In genomic region chr11:70437111-70437784, GRCh38 we compare ENCODE assay signal across 28 cellular contexts. TPM values are rescaled to one million over a fixed set of nuclear protein-coding genes. Genes with fewer than 3 reads are reported as not detected.
DNase-seq lines count a peak whose midpoint lies in the region; ATAC-seq, FAIRE-seq and TF ChIP-seq lines count a peak whose summit lies in the region.
"Had no signal": no experiment of that assay in that cellular context is flagged by ENCODE, and none has a peak within 500 bp of the region (broad histone marks: within the 10 kb centered on the region; RNA-seq: fewer than 3 reads in every experiment).

No MANE protein-coding gene starts in this region.

- CTCF ChIA-PET in K562 (lab: Yijun Ruan, JAX; ENCODE audit: low intra/inter-chr PET ratio): no interaction called here

- BruUV-seq in K562 (replicated peaks; lab: Mats Ljungman, UMichigan): no TSS peak

- TF ChIP-seq RAD21 in K562 (CRISPR knock-in tag; conservative IDR thresholded peaks at IDR 0.05 in 1 of 2, IDR thresholded peaks at IDR 0.05 in 1 of 2): no peak

- ATAC-seq in left ventricle myocardium superior: no peak
- peak; percentile 52 for ATAC-seq in HG03196 (IDR thresholded peaks at IDR 0.05; ENCODE audit: unreplicated experiment)
- no peak for ATAC-seq in K562
- ATAC-seq in foreskin keratinocyte: no peak
- no peak for ATAC-seq in GM21528 (IDR thresholded peaks at IDR 0.05; ENCODE audit: low FRiP score, unreplicated experiment)
- ATAC-seq in HG02840 (IDR thresholded peaks at IDR 0.05; ENCODE audit: low FRiP score, unreplicated experiment): no peak
- ATAC-seq: activated CD4-positive, CD25-positive, alpha-beta regulatory T cell treated with anti-CD3 and anti-CD28 coated beads, Interleukin-2, amount 50 U/mL, for 24 hours; Right ventricle myocardium inferior had no signal

- no peak overlapping the region; a peak in 1 of 4 replicates for H3K9ac ChIP-seq in K562 (ENCODE audit: insufficient read depth in 1 of 2, low read depth in 2 of 2, low read length in 2 of 2)
- H3K9ac ChIP-seq: neural progenitor cell had no signal

- TF ChIP-seq EP300 in K562 (IDR thresholded peaks at IDR 0.05; ENCODE audit: low read length): no peak

- no peaks in the 10 kb centered on the region for H3K27me3 ChIP-seq in K562 (ENCODE audit: control insufficient read depth in 2 of 2, insufficient read depth in 2 of 2, low read length in 2 of 2)
- H3K27me3 ChIP-seq in foreskin keratinocyte: no peaks in the 10 kb centered on the region
- H3K27me3 ChIP-seq: neural progenitor cell, sigmoid colon had no signal

- peak; percentile 48 for TF ChIP-seq POLR2A in K562 (conservative IDR thresholded peaks at IDR 0.05)

- WGBS in K562 (ENCODE audit: insufficient coverage, low coverage, missing lambda C conversion rate): 96% methylated on average over 11 of the region's 18 CpGs

- in situ Hi-C loops in K562 (cut with MboI): no loop called here

- H2AFZ ChIP-seq in K562 (ENCODE audit: low read depth, low read length): no peak overlapping the region
- H2AFZ ChIP-seq: neural progenitor cell had no signal

- H3K4me1 ChIP-seq in K562 (replicated peaks in 1 of 2; ENCODE audit: control insufficient read depth in 2 of 2, insufficient read depth in 2 of 2, low read length in 2 of 2): peaks cover 0 to 7% of the 10 kb centered on the region in 2 experiments; a peak in 2 of 5 replicates
- no peaks in the 10 kb centered on the region for H3K4me1 ChIP-seq in foreskin keratinocyte
- H3K4me1 ChIP-seq: neural progenitor cell, sigmoid colon had no signal

- peak; percentile 26 for DNase-seq in left ventricle myocardium superior
- no peak for DNase-seq in cardiac septum (ENCODE audit: low spot score)
- no peak for DNase-seq in K562 (ENCODE audit: extremely low read depth in 1 of 4, low spot score in 3 of 4)
- DNase-seq in foreskin keratinocyte: no peak
- no peak for DNase-seq in GM10266 (ENCODE audit: extremely low spot score)
- DNase-seq: 8988T; activated CD4-positive, alpha-beta memory T cell treated with anti-CD3 and anti-CD28 coated beads, Interleukin-2, amount 10 ng/mL, durations not matched to agents 7 days and 5 days; activated effector memory CD4-positive, alpha-beta T cell treated with Interleukin-2 at 50 U/mL for 16 hours; activated naive CD8-positive, alpha-beta T cell treated with anti-CD3 and anti-CD28 coated beads, Interleukin-2, amount 10 ng/mL, durations not matched to agents 7 days and 5 days; CD8-positive, alpha-beta memory T cell; GF-D8; GOT3; head of caudate nucleus; kidney glomerular epithelial cell; NCI-H1092 treated with DMSO at 0.1 percent for 48 hours; NCI-H2081 treated with DMSO at 0.1 percent for 48 hours; NCI-H446; NCI-H82; sigmoid colon; T1000; trophoblast cell had no signal

- no peaks in the 10 kb centered on the region for H3K9me1 ChIP-seq in K562 (ENCODE audit: control insufficient read depth, insufficient read depth, low read length)

- no peak for FAIRE-seq in K562 (lab: Jason Lieb, UNC)

- H3K4me2 ChIP-seq in K562 (ENCODE audit: insufficient read depth, low read length): no peak overlapping the region
- H3K4me2 ChIP-seq: neural progenitor cell had no signal

- no peak overlapping the region for H3K4me3 ChIP-seq in K562
- H3K4me3 ChIP-seq: lung, neural progenitor cell, sigmoid colon had no signal

- intact Hi-C loops in left ventricle myocardium superior (cut with micrococcal nuclease): no loop called here
- intact Hi-C loops in cardiac septum (cut with DNase I): no loop called here
- intact Hi-C loops in K562 (cut with micrococcal nuclease): no loop called here

- peaks cover 57% of the 10 kb centered on the region; the same call in 2 of the 3 replicates for H3K36me3 ChIP-seq in K562 (ENCODE audit: control insufficient read depth, insufficient read depth, low read length)
- H3K36me3 ChIP-seq: neural progenitor cell had no signal

- no peak overlapping the region for H3K27ac ChIP-seq in K562 (ENCODE audit: extremely low read depth, low read depth, low read length)
- no peak overlapping the region for H3K27ac ChIP-seq in foreskin keratinocyte
- H3K27ac ChIP-seq: neural progenitor cell, sigmoid colon had no signal

- TF ChIP-seq CTCF in K562 (IDR thresholded peaks at IDR 0.05 in 2 of 3, conservative IDR thresholded peaks at IDR 0.05 in 1 of 3; ENCODE audit: insufficient read depth in 2 of 3, low read depth in 1 of 3, low read length in 3 of 3) (no peak), foreskin keratinocyte (conservative IDR thresholded peaks at IDR 0.05) (no peak), GM10266 (IDR thresholded peaks at IDR 0.05; ENCODE audit: control insufficient read depth, insufficient read depth, low read depth, missing control alignments) (no peak)

- no peaks in the 10 kb centered on the region for H3K9me3 ChIP-seq in K562 (replicated peaks; ENCODE audit: control insufficient read depth, insufficient read depth, low read depth, low read length)
- H3K9me3 ChIP-seq: sigmoid colon had no signal

- POLR2A ChIA-PET in K562 (lab: Yijun Ruan, JAX): interaction anchor here (1.4 kb wide), 1 partner anchor 12 kb away, joined by 5 read pairs; no protein-coding TSS in a partner anchor

- no peaks in the 10 kb centered on the region for H4K20me1 ChIP-seq in K562 (replicated peaks; ENCODE audit: control insufficient read depth, insufficient read depth, low read length)

- H3K79me2 ChIP-seq in K562 (ENCODE audit: control insufficient read depth, insufficient read depth, low read length): no peaks in the 10 kb centered on the region

TF ChIP-seq in K562, 482 proteins besides CTCF, POLR2A, EP300 and RAD21:
- TF ChIP-seq PHTF2 (CRISPR knock-in tag; IDR thresholded peaks at IDR 0.05) (no peak), POLR2G (IDR thresholded peaks at IDR 0.05; ENCODE audit: low read depth, low read length) (peak; percentile 63), ZNF398 (CRISPR knock-in tag; IDR thresholded peaks at IDR 0.05) (no peak)

RNA-seq across cellular contexts. Expression of gene CTTN, which starts 38.9 kb away (rescaled TPM):
- total RNA-seq in left ventricle myocardium superior (169 TPM), cardiac septum (171 TPM), K562 (2014; rRNA removed) (114 and 127 TPM in 2 replicates), K562 (2014; rRNA removed; fragmentation: Illumina TruSeq; extraction: Trizol) (92.4 and 92.6 TPM in 2 replicates), K562 (2015; rRNA removed; fragmentation: Illumina TruSeq; extraction: Trizol) (104 and 110 TPM in 2 replicates), K562 (2021) (146 and 158 TPM in 2 replicates), foreskin keratinocyte (256 and 264 TPM in 2 replicates)
- total RNA-seq in K562 (2011; cell fraction: chromatin; rRNA removed; ENCODE audit: low replicate concordance): 847 and 1,186 TPM in 2 replicates
- total RNA-seq in K562 (2011; cell fraction: nucleolus; rRNA removed): 519 and 540 TPM in 2 replicates
- 720 and 885 TPM in 2 replicates for total RNA-seq in K562 (2011; cell fraction: nucleoplasm; rRNA removed)
- polyA plus RNA-seq in K562 (2011; rRNA removed) (90.1 and 102 TPM in 2 replicates), K562 (2014; fragmentation: Illumina TruSeq; extraction: Trizol) (99.7 and 102 TPM in 2 replicates), K562 (2014; fragmentation: Nextera tagmentation; extraction: Ambion mirVana) (10 to 100 TPM in 1 of 2 experiments, 1 to 10 TPM in 1; 9.9 to 23.1 TPM), K562 (2014; rRNA removed) (149 and 157 TPM in 2 replicates), foreskin keratinocyte (134 and 144 TPM in 2 replicates)
- polyA plus RNA-seq in K562 (2011; cell fraction: cytosol; rRNA removed): 58.6 and 59.0 TPM in 2 replicates
- 564 and 672 TPM in 2 replicates for polyA plus RNA-seq in K562 (2011; cell fraction: nucleus; rRNA removed)
- 106 and 146 TPM in 2 replicates for polyA plus RNA-seq in K562 (2012)
- 134 and 158 TPM in 2 replicates for polyA minus RNA-seq in K562 (2011; rRNA and poly(A)+ RNA removed)
- 44.2 and 52.6 TPM in 2 replicates for polyA minus RNA-seq in K562 (2011; cell fraction: cytosol; rRNA and poly(A)+ RNA removed)
- 171 and 217 TPM in 2 replicates for polyA minus RNA-seq in K562 (2011; cell fraction: nucleus; rRNA and poly(A)+ RNA removed)
- polyA plus RNA-seq: CD8-positive, alpha-beta memory T cell had no signal
